ENCODE assay signal across 11 cellular contexts in the genomic region with DNA sequence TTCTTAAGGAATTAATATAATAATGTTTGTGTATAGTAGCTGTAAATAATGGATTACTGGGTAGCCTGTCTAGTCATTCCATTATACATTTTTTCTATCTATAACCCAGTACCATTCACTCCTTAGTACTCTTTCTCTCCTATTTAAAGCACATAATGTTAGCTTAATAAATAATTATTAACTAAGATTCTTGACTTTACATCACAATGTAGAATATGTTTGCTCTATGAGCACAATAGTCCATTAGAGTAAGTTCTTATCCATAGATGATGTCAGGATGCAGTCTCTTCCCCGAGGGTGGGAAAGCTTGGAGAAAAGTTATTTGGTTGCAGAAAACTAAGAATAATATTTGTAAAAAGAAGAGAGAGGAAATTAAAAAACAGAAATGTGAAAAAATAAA.
"Had no signal": no experiment of that assay in that cellular context is flagged by ENCODE, and none has a peak within 500 bp of the region (broad histone marks: within the 10 kb centered on the region; RNA-seq: fewer than 3 reads in every experiment).

No MANE protein-coding gene starts in this region.

- H3K9me3 ChIP-seq: HAP-1 had no signal

- ATAC-seq: GM23338, HCT116 had no signal

- H3K4me2 ChIP-seq: GM23338 had no signal

- H3K4me3 ChIP-seq: GM23248, GM23338, HAP-1 had no signal

- H3K36me3 ChIP-seq: HAP-1 had no signal

- FAIRE-seq: H1, H54 had no signal

- H3K4me1 ChIP-seq: HAP-1 had no signal

- H3K9ac ChIP-seq: GM23248 had no signal

- DNase-seq: GM23248, GOT3, H7, H9, HCEC 1CT, HFFc6 had no signal

- H3K27ac ChIP-seq: GM23248 had no signal
